1 cellular context compared by ENCODE assay signal in genomic region chr14:55107766-55108554, GRCh38.
TF ChIP-seq lines count a peak whose summit lies in the region.

No MANE protein-coding gene starts in this region.

TF ChIP-seq in HEK293, 187 proteins besides CTCF, POLR2A, EP300 and RAD21 (continued from another document and continues in another):
- TF ChIP-seq ATF2 (tag by site-specific recombination; IDR thresholded peaks at IDR 0.05; ENCODE audit: low read depth) (no peak), ZNF596 (tag by site-specific recombination; IDR thresholded peaks at IDR 0.05) (no peak), KLF9 (tag by site-specific recombination; IDR thresholded peaks at IDR 0.05; ENCODE audit: low read depth) (no peak), SCRT2 (tag by site-specific recombination; IDR thresholded peaks at IDR 0.05) (no peak), HIC1 (tag by site-specific recombination; IDR thresholded peaks at IDR 0.05) (peak; percentile 40), ZBTB6 (tag by site-specific recombination; IDR thresholded peaks at IDR 0.05) (no peak), ZXDB (tag by site-specific recombination; IDR thresholded peaks at IDR 0.05) (peak; percentile 30; the same call in 1 of the 2 replicates), KLF8 (tag by site-specific recombination; IDR thresholded peaks at IDR 0.05) (peak; percentile 37; the same call in 1 of the 2 replicates), ZNF776 (tag by site-specific recombination; IDR thresholded peaks at IDR 0.05; ENCODE audit: borderline replicate concordance) (no peak), PATZ1 (tag by site-specific recombination; IDR thresholded peaks at IDR 0.05) (no peak), ZNF792 (tag by site-specific recombination; IDR thresholded peaks at IDR 0.05) (no peak), ZBTB1 (tag by site-specific recombination; IDR thresholded peaks at IDR 0.05) (no peak), SP2 (tag by site-specific recombination; IDR thresholded peaks at IDR 0.05) (peak; percentile 21), ZNF560 (tag by site-specific recombination; IDR thresholded peaks at IDR 0.05; ENCODE audit: borderline replicate concordance) (no peak), ZNF692 (tag by site-specific recombination; IDR thresholded peaks at IDR 0.05) (0 out of 2 replicates have a peak, but pooled peaks have one; percentile 38), ZSCAN4 (tag by site-specific recombination; IDR thresholded peaks at IDR 0.05) (no peak), SP7 (tag by site-specific recombination; IDR thresholded peaks at IDR 0.05) (peak; percentile 57), GLIS2 (tag by site-specific recombination; IDR thresholded peaks at IDR 0.05) (0 out of 2 replicates have a peak, but pooled peaks have one; percentile 15), ZIC2 (tag by site-specific recombination; IDR thresholded peaks at IDR 0.05) (peak; percentile 78), ZNF155 (tag by site-specific recombination; IDR thresholded peaks at IDR 0.05) (no peak), ZNF571 (tag by site-specific recombination; IDR thresholded peaks at IDR 0.05) (no peak), ZNF704 (tag by site-specific recombination; IDR thresholded peaks at IDR 0.05) (no peak), ZBTB20 (tag by site-specific recombination; IDR thresholded peaks at IDR 0.05) (0 out of 2 replicates have a peak, but pooled peaks have one; percentile 30), ZNF10 (tag by site-specific recombination; IDR thresholded peaks at IDR 0.05) (peak; percentile 65; the same call in 1 of the 2 replicates), ZNF302 (tag by site-specific recombination; IDR thresholded peaks at IDR 0.05; ENCODE audit: low read depth) (no peak), ZNF37A (tag by site-specific recombination; IDR thresholded peaks at IDR 0.05) (no peak), ZNF639 (tag by site-specific recombination; IDR thresholded peaks at IDR 0.05) (0 out of 2 replicates have a peak, but pooled peaks have one; percentile 19), HOXA7 (CRISPR knock-in tag; IDR thresholded peaks at IDR 0.05; ENCODE audit: borderline replicate concordance) (no peak), ZNF449 (tag by site-specific recombination; IDR thresholded peaks at IDR 0.05) (no peak), ZNF529 (tag by site-specific recombination; IDR thresholded peaks at IDR 0.05; ENCODE audit: insufficient replicate concordance) (no peak), PRDM10 (tag by site-specific recombination; IDR thresholded peaks at IDR 0.05) (0 out of 2 replicates have a peak, but pooled peaks have one; percentile 28), ZNF366 (tag by site-specific recombination; conservative IDR thresholded peaks at IDR 0.05) (peak; percentile 62), BCL11A (tag by site-specific recombination; IDR thresholded peaks at IDR 0.05; ENCODE audit: low read depth) (0 out of 2 replicates have a peak, but pooled peaks have one; percentile 32), BCL11B (tag by site-specific recombination; IDR thresholded peaks at IDR 0.05; ENCODE audit: low read depth) (no peak), KLF17 (tag by site-specific recombination; IDR thresholded peaks at IDR 0.05) (no peak; the same call in 1 of the 2 replicates), TRIM28 (IDR thresholded peaks at IDR 0.05; ENCODE audit: borderline replicate concordance, low read length) (peak; percentile 37; the same call in 1 of the 2 replicates), EGR2 (tag by site-specific recombination; IDR thresholded peaks at IDR 0.05; ENCODE audit: low read depth) (peak; percentile 96), ZNF664 (tag by site-specific recombination; IDR thresholded peaks at IDR 0.05) (no peak), ZNF202 (tag by site-specific recombination; IDR thresholded peaks at IDR 0.05; ENCODE audit: borderline replicate concordance) (no peak), ZNF510 (tag by site-specific recombination; IDR thresholded peaks at IDR 0.05; ENCODE audit: insufficient replicate concordance) (no peak), YY1 (tag by site-specific recombination; IDR thresholded peaks at IDR 0.05) (no peak), ZNF292 (tag by site-specific recombination; IDR thresholded peaks at IDR 0.05; ENCODE audit: borderline replicate concordance, low read depth) (no peak), ZNF660 (tag by site-specific recombination; IDR thresholded peaks at IDR 0.05) (no peak), GFI1B (tag by site-specific recombination; IDR thresholded peaks at IDR 0.05) (no peak), ZNF248 (tag by site-specific recombination; IDR thresholded peaks at IDR 0.05) (no peak)
